ENCODE assay signal across 8 cellular contexts in the genomic region with DNA sequence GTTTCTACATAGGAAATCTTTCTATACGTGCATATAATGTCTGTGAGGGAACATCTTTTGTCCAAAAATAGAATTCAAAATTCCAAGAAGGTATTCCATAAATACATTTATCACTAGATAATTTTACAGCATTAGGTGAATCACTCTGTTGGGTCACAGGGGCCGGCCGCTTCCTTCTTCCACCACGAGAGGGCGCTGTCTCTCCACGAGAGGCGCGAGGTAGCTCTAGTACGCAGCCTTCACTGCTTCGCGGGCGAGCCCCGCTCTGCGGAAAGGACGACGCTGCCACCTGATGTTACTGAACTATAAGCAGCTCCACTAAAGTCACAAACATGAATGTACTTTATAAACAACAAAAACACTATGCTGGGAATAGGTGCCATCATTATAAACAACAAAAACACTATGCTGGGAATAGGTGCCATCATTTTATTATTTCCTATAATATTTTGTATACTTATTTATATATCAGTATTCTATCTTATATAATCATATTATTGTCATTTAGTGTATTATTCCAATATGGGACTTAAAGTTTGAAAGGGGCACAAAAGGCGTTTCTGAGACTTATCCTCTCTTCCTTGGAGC.
A peak's percentile ranks its signal among the peaks of the same experiment; 100 is the strongest.
DNase-seq lines count a peak whose midpoint lies in the region; ATAC-seq and TF ChIP-seq lines count a peak whose summit lies in the region.

No MANE protein-coding gene starts in this region.

- H3K27me3 Mint-ChIP-seq in CD4-positive, CD25-positive, alpha-beta regulatory T cell = peaks cover 6% of the 10 kb centered on the region
- H3K27me3 Mint-ChIP-seq in activated T-helper 1 cell treated with anti-CD3 and anti-CD28 coated beads, Interleukin-12 subunit alpha, Interleukin-12 subunit beta, Interleukin-2, Interleukin-4 antibody, amounts not matched to agents 30 ng/mL and 10 ng/mL and 1 ng/mL, durations not matched to agents 14 hours and 24 hours and 36 hours (ENCODE audit: insufficient read depth) = peaks cover 17% of the 10 kb centered on the region
- peaks cover 4% of the 10 kb centered on the region for H3K27me3 Mint-ChIP-seq in neural progenitor cell (ENCODE audit: insufficient read depth, low read depth)
- no peaks in the 10 kb centered on the region for H3K27me3 Mint-ChIP-seq in stimulated activated naive CD8-positive, alpha-beta T cell treated with anti-CD3 and anti-CD28 coated beads, Interleukin-15, amount 100 ng/mL, for 72 hours

- H3K4me2 ChIP-seq in Loucy (ENCODE audit: low read depth, low read length, poor library complexity, severe bottlenecking) = no peak overlapping the region
- no peak overlapping the region for H3K4me2 ChIP-seq in neural progenitor cell

- H3K9ac ChIP-seq in Loucy (ENCODE audit: low read depth, low read length, poor library complexity, severe bottlenecking) = no peak overlapping the region
- H3K9ac ChIP-seq in neural progenitor cell = no peak overlapping the region

- H3K4me1 Mint-ChIP-seq in CD4-positive, CD25-positive, alpha-beta regulatory T cell = peaks cover 0 to 6% (median 0%) of the 10 kb centered on the region in 4 donors
- H3K4me1 Mint-ChIP-seq in activated T-helper 1 cell treated with anti-CD3 and anti-CD28 coated beads, Interleukin-12 subunit alpha, Interleukin-12 subunit beta, Interleukin-2, Interleukin-4 antibody, amounts not matched to agents 30 ng/mL and 10 ng/mL and 1 ng/mL, durations not matched to agents 14 hours and 24 hours and 36 hours (ENCODE audit: low read depth) = peaks cover 4% of the 10 kb centered on the region
- peaks cover 13% of the 10 kb centered on the region for H3K4me1 Mint-ChIP-seq in neural progenitor cell
- no peaks in the 10 kb centered on the region for H3K4me1 Mint-ChIP-seq in stimulated activated naive CD8-positive, alpha-beta T cell treated with anti-CD3 and anti-CD28 coated beads, Interleukin-15, amount 100 ng/mL, for 72 hours

- no peaks in the 10 kb centered on the region for H3K9me3 ChIP-seq in CD4-positive, CD25-positive, alpha-beta regulatory T cell (ENCODE audit: control insufficient read depth in 2 of 2, low read length in 2 of 2)
- H3K9me3 ChIP-seq in Loucy (ENCODE audit: insufficient read depth, low read depth, low read length) (no peaks in the 10 kb centered on the region), neural progenitor cell (ENCODE audit: low read depth) (no peaks in the 10 kb centered on the region)

- no peak overlapping the region for H3K4me3 Mint-ChIP-seq in CD4-positive, CD25-positive, alpha-beta regulatory T cell
- H3K4me3 Mint-ChIP-seq in activated T-helper 1 cell treated with anti-CD3 and anti-CD28 coated beads, Interleukin-12 subunit alpha, Interleukin-12 subunit beta, Interleukin-2, Interleukin-4 antibody, amounts not matched to agents 30 ng/mL and 10 ng/mL and 1 ng/mL, durations not matched to agents 14 hours and 24 hours and 36 hours = no peak overlapping the region
- no peak overlapping the region for H3K4me3 Mint-ChIP-seq in neural progenitor cell
- no peak overlapping the region for H3K4me3 Mint-ChIP-seq in stimulated activated naive CD8-positive, alpha-beta T cell treated with anti-CD3 and anti-CD28 coated beads, Interleukin-15, amount 100 ng/mL, for 72 hours

- intact Hi-C loops in activated T-helper 1 cell treated with anti-CD3 and anti-CD28 coated beads, Interleukin-12 subunit alpha, Interleukin-12 subunit beta, Interleukin-2, Interleukin-4 antibody, amounts not matched to agents 30 ng/mL and 10 ng/mL and 1 ng/mL, durations not matched to agents 14 hours and 24 hours and 36 hours (cut with micrococcal nuclease) = loop anchor here (1.0 to 5.0 kb wide), 4 partner anchors 263 to 822 kb away; no protein-coding TSS in a partner anchor

- H3F3A ChIP-seq in Loucy (ENCODE audit: low read depth) (no peaks in the 10 kb centered on the region), neural progenitor cell (ENCODE audit: low read depth) (no peaks in the 10 kb centered on the region)

- no peaks in the 10 kb centered on the region for H3K4me1 ChIP-seq in CD4-positive, CD25-positive, alpha-beta regulatory T cell (ENCODE audit: control insufficient read depth, insufficient read depth, low read length, poor library complexity, severe bottlenecking)
- H3K4me1 ChIP-seq in Loucy (ENCODE audit: insufficient read depth, low read length, poor library complexity, severe bottlenecking) (no peaks in the 10 kb centered on the region), neural progenitor cell (no peaks in the 10 kb centered on the region)

- H3K4me3 ChIP-seq in CD4-positive, CD25-positive, alpha-beta regulatory T cell (ENCODE audit: low read depth, low read length) = no peak overlapping the region
- H3K4me3 ChIP-seq in Loucy (ENCODE audit: low read length, poor library complexity, severe bottlenecking) (no peak overlapping the region), neural progenitor cell (no peak overlapping the region)

- peak; percentile 60 to 73 (median 62) for DNase-seq in CD4-positive, CD25-positive, alpha-beta regulatory T cell
- DNase-seq in RPMI8226 = peak; percentile 84
- DNase-seq in activated T-helper 1 cell treated with anti-CD3 and anti-CD28 coated beads, Interleukin-12 subunit alpha, Interleukin-12 subunit beta, Interleukin-2, Interleukin-4 antibody, amounts not matched to agents 30 ng/mL and 10 ng/mL and 1 ng/mL, durations not matched to agents 14 hours and 24 hours and 36 hours (ENCODE audit: low spot score) = peak; percentile 63
- peak; percentile 69 for DNase-seq in fibroblast of peridontal ligament (ENCODE audit: extremely low read depth)
- peak; percentile 86 for DNase-seq in neural progenitor cell (ENCODE audit: low spot score)
- peak; percentile 74 to 76 for DNase-seq in stimulated activated naive CD8-positive, alpha-beta T cell treated with anti-CD3 and anti-CD28 coated beads, Interleukin-15, amount 100 ng/mL, for 72 hours

- H3K79me2 ChIP-seq in Loucy (ENCODE audit: insufficient read depth, low read length) = no peaks in the 10 kb centered on the region
- H3K79me2 ChIP-seq in neural progenitor cell (ENCODE audit: low read depth) = no peaks in the 10 kb centered on the region

- no peaks in the 10 kb centered on the region for H3K9me3 Mint-ChIP-seq in CD4-positive, CD25-positive, alpha-beta regulatory T cell
- no peaks in the 10 kb centered on the region for H3K9me3 Mint-ChIP-seq in activated T-helper 1 cell treated with anti-CD3 and anti-CD28 coated beads, Interleukin-12 subunit alpha, Interleukin-12 subunit beta, Interleukin-2, Interleukin-4 antibody, amounts not matched to agents 30 ng/mL and 10 ng/mL and 1 ng/mL, durations not matched to agents 14 hours and 24 hours and 36 hours
- H3K9me3 Mint-ChIP-seq in neural progenitor cell = no peaks in the 10 kb centered on the region
- H3K9me3 Mint-ChIP-seq in stimulated activated naive CD8-positive, alpha-beta T cell treated with anti-CD3 and anti-CD28 coated beads, Interleukin-15, amount 100 ng/mL, for 72 hours = no peaks in the 10 kb centered on the region

- peak overlapping the region in 1 of 3 donors; percentile 54 for H3K27ac Mint-ChIP-seq in CD4-positive, CD25-positive, alpha-beta regulatory T cell
- no peak overlapping the region for H3K27ac Mint-ChIP-seq in activated T-helper 1 cell treated with anti-CD3 and anti-CD28 coated beads, Interleukin-12 subunit alpha, Interleukin-12 subunit beta, Interleukin-2, Interleukin-4 antibody, amounts not matched to agents 30 ng/mL and 10 ng/mL and 1 ng/mL, durations not matched to agents 14 hours and 24 hours and 36 hours
- no peak overlapping the region for H3K27ac Mint-ChIP-seq in neural progenitor cell
- peak overlapping the region in 1 of 2 donors; percentile 19 for H3K27ac Mint-ChIP-seq in stimulated activated naive CD8-positive, alpha-beta T cell treated with anti-CD3 and anti-CD28 coated beads, Interleukin-15, amount 100 ng/mL, for 72 hours

- H3K36me3 Mint-ChIP-seq in CD4-positive, CD25-positive, alpha-beta regulatory T cell = peaks cover 8% of the 10 kb centered on the region
- H3K36me3 Mint-ChIP-seq in activated T-helper 1 cell treated with anti-CD3 and anti-CD28 coated beads, Interleukin-12 subunit alpha, Interleukin-12 subunit beta, Interleukin-2, Interleukin-4 antibody, amounts not matched to agents 30 ng/mL and 10 ng/mL and 1 ng/mL, durations not matched to agents 14 hours and 24 hours and 36 hours (ENCODE audit: low read depth) = no peaks in the 10 kb centered on the region
- peaks cover 2% of the 10 kb centered on the region for H3K36me3 Mint-ChIP-seq in neural progenitor cell

- no peaks in the 10 kb centered on the region for H3K9me2 ChIP-seq in Loucy (replicated peaks; ENCODE audit: low read depth, low read length)

- TF ChIP-seq CTCF in Loucy (conservative IDR thresholded peaks at IDR 0.05; ENCODE audit: low read length) (peak; percentile 99), neural progenitor cell (IDR thresholded peaks at IDR 0.05) (peak; percentile 98)

- H3K27me3 ChIP-seq in CD4-positive, CD25-positive, alpha-beta regulatory T cell (ENCODE audit: control insufficient read depth, insufficient read depth, low read length) = no peaks in the 10 kb centered on the region
- H3K27me3 ChIP-seq in Loucy (ENCODE audit: insufficient read depth, low read length, poor library complexity, severe bottlenecking) (no peaks in the 10 kb centered on the region), neural progenitor cell (peaks cover 35% of the 10 kb centered on the region)

- no peak overlapping the region for H3K27ac ChIP-seq in CD4-positive, CD25-positive, alpha-beta regulatory T cell (ENCODE audit: insufficient read depth, low read length, poor library complexity, severe bottlenecking)
- no peak overlapping the region for H3K27ac ChIP-seq in neural progenitor cell

- H2AFZ ChIP-seq in Loucy (ENCODE audit: low read length) = no peak overlapping the region
- H2AFZ ChIP-seq in neural progenitor cell (replicated peaks) = no peak overlapping the region

- peak; percentile 89 to 91 for ATAC-seq in CD4-positive, CD25-positive, alpha-beta regulatory T cell (ENCODE audit: low read depth in 2 of 2)
- peak; percentile 83 for ATAC-seq in GM21423 (IDR thresholded peaks at IDR 0.05; ENCODE audit: unreplicated experiment)
- peak; percentile 96 for ATAC-seq in stimulated activated naive CD8-positive, alpha-beta T cell treated with anti-CD3 and anti-CD28 coated beads, Interleukin-15, amount 100 ng/mL, for 72 hours

- H4K20me1 ChIP-seq in Loucy (ENCODE audit: insufficient read depth, low read length, poor library complexity, severe bottlenecking) (no peaks in the 10 kb centered on the region), neural progenitor cell (ENCODE audit: low read depth) (no peaks in the 10 kb centered on the region)

- no peaks in the 10 kb centered on the region for H3K36me3 ChIP-seq in CD4-positive, CD25-positive, alpha-beta regulatory T cell (ENCODE audit: control insufficient read depth, insufficient read depth, low read length)
- H3K36me3 ChIP-seq in Loucy (ENCODE audit: insufficient read depth, low read length) (no peaks in the 10 kb centered on the region), neural progenitor cell (no peaks in the 10 kb centered on the region)
